In the genomic region with DNA sequence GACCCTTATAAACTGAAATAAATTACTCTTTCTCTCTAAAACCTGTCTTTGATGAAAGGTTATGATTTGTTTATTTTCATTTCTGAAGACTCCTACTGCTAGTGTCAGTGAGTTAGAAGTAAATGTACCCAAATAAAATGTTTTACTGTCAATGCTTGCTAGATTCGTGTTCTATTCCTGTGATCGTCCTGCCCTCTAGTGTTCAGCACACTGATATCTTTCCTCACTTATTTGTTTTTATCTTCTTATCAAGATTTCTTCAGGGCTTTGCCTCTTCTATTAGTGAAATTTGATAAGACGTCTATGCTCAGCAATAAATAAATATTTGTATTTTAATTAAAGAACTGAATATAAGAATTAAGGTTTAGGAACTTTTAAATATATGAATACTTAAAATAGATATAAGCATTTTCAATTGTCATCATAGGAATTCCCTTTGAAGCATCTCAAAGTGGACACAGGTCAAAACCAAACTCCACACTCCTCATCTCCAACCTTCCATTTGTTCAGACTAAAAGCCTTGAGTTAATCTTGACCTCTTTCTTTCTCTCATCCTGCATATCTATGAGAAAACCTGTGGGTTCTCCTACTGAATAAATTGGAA, we compare ENCODE assay signal across 8 cellular contexts.
A peak's percentile ranks its signal among the peaks of the same experiment; 100 is the strongest.
DNase-seq lines count a peak whose midpoint lies in the region.

No MANE protein-coding gene starts in this region.

- peak; percentile 64 for DNase-seq in ELR (ENCODE audit: low read depth)
- peak; percentile 26 for DNase-seq in HuH-7 (ENCODE audit: low spot score)
- peak; percentile 16 for DNase-seq in SK-N-MC (ENCODE audit: low read depth, low spot score)
- DNase-seq in globus pallidus (ENCODE audit: low spot score): peak; percentile 29
- DNase-seq in CD8-positive, alpha-beta memory T cell: no peak
- no peak for DNase-seq in GDM1 (lab: John Stamatoyannopoulos, UW)
- DNase-seq in cortex of kidney (lab: John Stamatoyannopoulos, UW): no peak
- DNase-seq in activated CD8-positive, alpha-beta memory T cell treated with anti-CD3 and anti-CD28 coated beads, Interleukin-2, amount 50 U/mL, for 48 hours: no peak

- no peaks in the 10 kb centered on the region for H3K4me1 Mint-ChIP-seq in CD8-positive, alpha-beta memory T cell

- H3K27ac Mint-ChIP-seq in CD8-positive, alpha-beta memory T cell: no peak overlapping the region

- H3K27me3 Mint-ChIP-seq in CD8-positive, alpha-beta memory T cell: peaks cover 0 to 5% of the 10 kb centered on the region in 2 donors

- no peaks in the 10 kb centered on the region for H3K36me3 ChIP-seq in SK-N-MC (ENCODE audit: insufficient read depth, low read length)
- H3K36me3 ChIP-seq in CD8-positive, alpha-beta memory T cell (ENCODE audit: insufficient read depth, low read length): no peaks in the 10 kb centered on the region

- no peak overlapping the region for H3K4me3 ChIP-seq in SK-N-MC
- H3K4me3 ChIP-seq in CD8-positive, alpha-beta memory T cell (ENCODE audit: low read length): no peak overlapping the region

- H3K4me1 ChIP-seq in CD8-positive, alpha-beta memory T cell (ENCODE audit: insufficient read depth, low read length): no peaks in the 10 kb centered on the region

- CTCF ChIA-PET in CD8-positive, alpha-beta memory T cell (lab: Charles Lee): no interaction called here

- H3K27me3 ChIP-seq in CD8-positive, alpha-beta memory T cell (ENCODE audit: insufficient read depth, low read length, poor library complexity, severe bottlenecking): no peaks in the 10 kb centered on the region

- H3K36me3 Mint-ChIP-seq in CD8-positive, alpha-beta memory T cell: no peaks in the 10 kb centered on the region

- no peaks in the 10 kb centered on the region for H3K9me3 Mint-ChIP-seq in CD8-positive, alpha-beta memory T cell

- H3K4me3 Mint-ChIP-seq in CD8-positive, alpha-beta memory T cell: no peak overlapping the region

- POLR2A ChIA-PET in CD8-positive, alpha-beta memory T cell (lab: Charles Lee): no interaction called here

- H3K9ac ChIP-seq in SK-N-MC (ENCODE audit: insufficient read length): no peak overlapping the region

- H3K27ac ChIP-seq in SK-N-MC: no peak overlapping the region
- H3K27ac ChIP-seq in CD8-positive, alpha-beta memory T cell (ENCODE audit: low read depth, low read length): no peak overlapping the region

- H3K9me3 ChIP-seq in SK-N-MC (ENCODE audit: low read depth, low read length): no peaks in the 10 kb centered on the region
- no peaks in the 10 kb centered on the region for H3K9me3 ChIP-seq in CD8-positive, alpha-beta memory T cell (ENCODE audit: low read length)

Comparison
In these comparisons a context has a peak if more than half of its experiments do, and no peak if none do; other contexts are left out.
1. DNase-seq: peak in ELR (single experiment), HuH-7 (single experiment), SK-N-MC (single experiment) and globus pallidus (single experiment); none in CD8-positive, alpha-beta memory T cell (0 of 5), GDM1 (single experiment), cortex of kidney (single experiment) and activated CD8-positive, alpha-beta memory T cell treated with anti-CD3 and anti-CD28 coated beads, Interleukin-2, amount 50 U/mL, for 48 hours (single experiment).